ENCODE assay signal across 21 cellular contexts in genomic region chr11:15622231-15622890, GRCh38.
"Had no signal": no experiment of that assay in that cellular context is flagged by ENCODE, and none has a peak within 500 bp of the region (broad histone marks: within the 10 kb centered on the region; RNA-seq: fewer than 3 reads in every experiment).

No MANE protein-coding gene starts in this region.

- H3K4me1 ChIP-seq: esophagus squamous epithelium, left ventricle myocardium inferior, psoas muscle, right lobe of liver, upper lobe of right lung had no signal

- H3K27me3 ChIP-seq: brain microvascular endothelial cell, hepatocyte, right lobe of liver, testis, upper lobe of right lung had no signal

- H3K36me3 ChIP-seq: brain microvascular endothelial cell, esophagus squamous epithelium, left ventricle myocardium inferior, right lobe of liver, upper lobe of right lung had no signal

- H3K4me1 Mint-ChIP-seq: activated T-helper 17 cell treated with anti-CD3 and anti-CD28 coated beads, Interleukin-2, amount 50 U/mL, for 72 hours; central memory CD8-positive, alpha-beta T cell had no signal

- H3K9me3 Mint-ChIP-seq: activated T-helper 17 cell treated with anti-CD3 and anti-CD28 coated beads, Interleukin-2, amount 50 U/mL, for 72 hours; central memory CD8-positive, alpha-beta T cell; natural killer cell treated with Interleukin-12 subunit alpha and Interleukin-12 subunit beta and Interleukin-15 and Interleukin-18, amount 100 ng/mL, for 72 hours; stimulated activated naive CD8-positive, alpha-beta T cell treated with anti-CD3 and anti-CD28 coated beads, Interleukin-15, Interleukin-2, amounts not matched to agents 100 ng/mL and 50 ng/mL, for 24 hours had no signal

- ATAC-seq: activated T-helper 17 cell treated with anti-CD3 and anti-CD28 coated beads, Interleukin-2, amount 50 U/mL, for 72 hours; natural killer cell treated with Interleukin-12 subunit alpha and Interleukin-12 subunit beta and Interleukin-15 and Interleukin-18, amount 100 ng/mL, for 72 hours; psoas muscle; upper lobe of right lung had no signal

- H3K9me3 ChIP-seq: esophagus squamous epithelium, left ventricle myocardium inferior, psoas muscle, right lobe of liver, testis, upper lobe of right lung had no signal

- H3K4me3 Mint-ChIP-seq: activated T-helper 17 cell treated with anti-CD3 and anti-CD28 coated beads, Interleukin-2, amount 50 U/mL, for 72 hours; central memory CD8-positive, alpha-beta T cell; natural killer cell treated with Interleukin-12 subunit alpha and Interleukin-12 subunit beta and Interleukin-15 and Interleukin-18, amount 100 ng/mL, for 72 hours; stimulated activated naive CD8-positive, alpha-beta T cell treated with anti-CD3 and anti-CD28 coated beads, Interleukin-15, Interleukin-2, amounts not matched to agents 100 ng/mL and 50 ng/mL, for 24 hours had no signal

- H3K36me3 Mint-ChIP-seq: natural killer cell treated with Interleukin-12 subunit alpha and Interleukin-12 subunit beta and Interleukin-15 and Interleukin-18, amount 100 ng/mL, for 72 hours had no signal

- H3K27ac ChIP-seq: brain microvascular endothelial cell, coronary artery, esophagus squamous epithelium, hepatocyte, left ventricle myocardium inferior, psoas muscle, right lobe of liver, testis, upper lobe of right lung had no signal

- DNase-seq: activated CD4-positive, CD25-positive, alpha-beta regulatory T cell treated with anti-CD3 and anti-CD28 coated beads, Interleukin-2, amount 50 U/mL, for 72 hours; activated naive CD4-positive, alpha-beta T cell treated with Interleukin-2 at 50 U/mL for 16 hours; anterior cingulate cortex; brain microvascular endothelial cell; effector CD4-positive, alpha-beta T cell; esophagus squamous epithelium; left ventricle myocardium inferior; psoas muscle; right lobe of liver; stimulated activated CD4-positive, alpha-beta T cell treated with anti-CD3 and anti-CD28 coated beads, Interleukin-4, amount 100 ng/mL, for 4 hours; stimulated activated CD8-positive, alpha-beta memory T cell treated with anti-CD3 and anti-CD28 coated beads, Interleukin-4, amount 100 ng/mL, for 48 hours; T-helper 9 cell; testis; upper lobe of right lung had no signal

- H3K4me3 ChIP-seq: coronary artery, esophagus squamous epithelium, hepatocyte, left ventricle myocardium inferior, psoas muscle, right lobe of liver, smooth muscle cell, testis, upper lobe of right lung had no signal

- H3K27ac Mint-ChIP-seq: activated T-helper 17 cell treated with anti-CD3 and anti-CD28 coated beads, Interleukin-2, amount 50 U/mL, for 72 hours; natural killer cell treated with Interleukin-12 subunit alpha and Interleukin-12 subunit beta and Interleukin-15 and Interleukin-18, amount 100 ng/mL, for 72 hours; stimulated activated naive CD8-positive, alpha-beta T cell treated with anti-CD3 and anti-CD28 coated beads, Interleukin-15, Interleukin-2, amounts not matched to agents 100 ng/mL and 50 ng/mL, for 24 hours had no signal
